ENCODE assay signal across 12 cellular contexts in genomic region chr11:13118194-13118593, GRCh38.
DNase-seq lines count a peak whose midpoint lies in the region; TF ChIP-seq lines count a peak whose summit lies in the region.
"Had no signal": no experiment of that assay in that cellular context is flagged by ENCODE, and none has a peak within 500 bp of the region (broad histone marks: within the 10 kb centered on the region; RNA-seq: fewer than 3 reads in every experiment).

No MANE protein-coding gene starts in this region.

- in situ Hi-C loops in astrocyte of the spinal cord (cut with HindIII; ENCODE audit: low sequenced_read_pairs): no loop called here

- H3K27me3 Mint-ChIP-seq in immature natural killer cell (ENCODE audit: low read depth in 3 of 3): peaks cover 5 to 18% (median 5%) of the 10 kb centered on the region in 3 donors
- H3K27me3 Mint-ChIP-seq: progenitor cell of endocrine pancreas had no signal

- peaks cover 0 to 5% (median 0%) of the 10 kb centered on the region in 6 donors for H3K9me3 Mint-ChIP-seq in immature natural killer cell
- H3K9me3 Mint-ChIP-seq: activated naive CD8-positive, alpha-beta T cell treated with anti-CD3 and anti-CD28 coated beads, Interleukin-2, amount 50 U/mL, for 24 hours had no signal

- DNase-seq in AG09319 (ENCODE audit: extremely low read depth, low read depth) (peak; percentile 44), HT1080 (ENCODE audit: low read depth) (peak; percentile 100), astrocyte of the spinal cord (ENCODE audit: low read depth, low spot score) (peak; percentile 95), kidney tubule cell (ENCODE audit: low spot score) (peak; percentile 100), GM10266 (ENCODE audit: extremely low spot score) (no peak), immature natural killer cell (no peak), SHP77 treated with DMSO at 0.1 percent for 48 hours (lab: John Stamatoyannopoulos, UW) (no peak)
- DNase-seq in activated CD4-positive, alpha-beta T cell treated with anti-CD3 and anti-CD28 coated beads for 1 hour: no peak
- DNase-seq: activated naive CD8-positive, alpha-beta T cell treated with anti-CD3 and anti-CD28 coated beads, Interleukin-2, amount 50 U/mL, for 24 hours; left cardiac atrium had no signal

- no peak overlapping the region for H3K4me3 Mint-ChIP-seq in immature natural killer cell
- H3K4me3 Mint-ChIP-seq: activated naive CD8-positive, alpha-beta T cell treated with anti-CD3 and anti-CD28 coated beads, Interleukin-2, amount 50 U/mL, for 24 hours had no signal

- TF ChIP-seq CTCF in AG09319 (IDR thresholded peaks at IDR 0.05; ENCODE audit: low read depth, low read length) (no peak), astrocyte of the spinal cord (IDR thresholded peaks at IDR 0.05; ENCODE audit: low read depth, low read length) (no peak), GM10266 (IDR thresholded peaks at IDR 0.05; ENCODE audit: control insufficient read depth, insufficient read depth, low read depth, missing control alignments) (no peak)

- H3K4me1 Mint-ChIP-seq in immature natural killer cell: no peaks in the 10 kb centered on the region
- H3K4me1 Mint-ChIP-seq: activated naive CD8-positive, alpha-beta T cell treated with anti-CD3 and anti-CD28 coated beads, Interleukin-2, amount 50 U/mL, for 24 hours had no signal

- no peak overlapping the region for H3K4me3 ChIP-seq in astrocyte of the spinal cord (ENCODE audit: low read depth, low read length)
- H3K4me3 ChIP-seq: vagina had no signal

- H3K36me3 Mint-ChIP-seq in immature natural killer cell: peaks cover 0 to 3% (median 2%) of the 10 kb centered on the region in 3 donors

- H3K27ac Mint-ChIP-seq in immature natural killer cell: no peak overlapping the region
- H3K27ac Mint-ChIP-seq: activated naive CD8-positive, alpha-beta T cell treated with anti-CD3 and anti-CD28 coated beads, Interleukin-2, amount 50 U/mL, for 24 hours; progenitor cell of endocrine pancreas had no signal

Comparison
In these comparisons a context has a peak if more than half of its experiments do, and no peak if none do; other contexts are left out.
1. DNase-seq: peak in AG09319 (single experiment), HT1080 (single experiment), astrocyte of the spinal cord (single experiment) and kidney tubule cell (single experiment); none in GM10266 (single experiment), immature natural killer cell (0 of 3), activated CD4-positive, alpha-beta T cell treated with anti-CD3 and anti-CD28 coated beads for 1 hour (single experiment) and SHP77 treated with DMSO at 0.1 percent for 48 hours (single experiment).